ENCODE assay signal across 11 cellular contexts in the genomic region with DNA sequence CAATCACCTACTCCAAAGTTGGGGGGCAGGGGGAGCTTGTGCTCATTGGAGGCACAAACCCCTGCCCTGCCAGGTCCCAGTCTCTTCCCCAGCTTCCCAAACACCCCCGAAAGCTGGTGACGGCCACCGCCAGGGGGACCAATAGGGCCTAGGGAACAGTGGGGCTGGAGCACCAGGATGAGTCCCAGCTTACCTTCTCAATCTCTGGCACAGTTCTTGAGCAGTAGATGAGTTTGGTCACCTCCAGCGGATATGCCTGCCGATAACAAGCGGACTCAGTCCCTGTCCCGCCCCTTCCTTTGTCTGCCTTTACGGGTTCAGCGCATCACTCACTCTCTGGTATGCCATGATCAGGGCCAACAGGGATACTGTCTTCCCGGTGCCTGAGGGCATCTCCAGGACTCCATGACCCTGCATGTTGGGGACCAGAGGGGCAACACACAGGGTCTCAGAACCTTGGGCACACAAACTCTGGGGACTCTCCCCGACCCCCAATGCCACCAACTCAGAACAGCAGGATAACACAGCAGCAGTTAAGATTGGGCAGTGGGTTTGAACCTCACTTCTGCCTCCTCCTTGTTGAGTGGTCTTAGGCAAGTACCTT. TPM values are rescaled to one million over a fixed set of nuclear protein-coding genes. Genes with fewer than 3 reads are reported as not detected.
DNase-seq lines count a peak whose midpoint lies in the region; ATAC-seq and TF ChIP-seq lines count a peak whose summit lies in the region.
"Had no signal": no experiment of that assay in that cellular context is flagged by ENCODE, and none has a peak within 500 bp of the region (broad histone marks: within the 10 kb centered on the region; RNA-seq: fewer than 3 reads in every experiment).

No MANE protein-coding gene starts in this region.

- H3K56ac ChIP-seq in H9 (ENCODE audit: insufficient read length, low read depth, low read length): no peak overlapping the region

- no peak overlapping the region for H2BK120ac ChIP-seq in H9 (ENCODE audit: low read depth, low read length, poor library complexity, severe bottlenecking)

- no peak overlapping the region for H2AK5ac ChIP-seq in H9 (ENCODE audit: insufficient read length, low read length)

- H3K79me2 ChIP-seq in H9 (ENCODE audit: insufficient read depth, low read length): no peaks in the 10 kb centered on the region; the same call in 1 of the 2 replicates

- no peak for ATAC-seq in CD4-positive, alpha-beta T cell (ENCODE audit: poor library complexity)
- no peak for ATAC-seq in activated T-helper 17 cell treated with anti-CD3 and anti-CD28 coated beads, Interleukin-2, amount 50 U/mL, for 72 hours (replicated peaks)
- ATAC-seq in naive B cell (ENCODE audit: low read depth in 2 of 2): no peak
- ATAC-seq: left lung had no signal

- H2BK15ac ChIP-seq in H9 (ENCODE audit: low read depth, low read length): no peak overlapping the region

- H3K4me2 ChIP-seq in H9 (ENCODE audit: insufficient read depth, insufficient read length, low read length): peak overlapping the region; percentile 6

- H3K9me3 ChIP-seq in CD4-positive, alpha-beta T cell (ENCODE audit: control insufficient read depth, low read length): no peaks in the 10 kb centered on the region
- H3K9me3 ChIP-seq in H9 (ENCODE audit: control insufficient read depth, low read depth, low read length): no peaks in the 10 kb centered on the region
- H3K9me3 ChIP-seq: esophagus muscularis mucosa, left lung, right atrium auricular region had no signal

- CTCF ChIA-PET in CD4-positive, alpha-beta T cell (lab: Charles Lee): no interaction called here

- H3K14ac ChIP-seq in H9 (ENCODE audit: insufficient read depth, low read length): no peak overlapping the region; the same call in 1 of the 2 replicates

- H2BK20ac ChIP-seq in H9 (ENCODE audit: low read depth, low read length, poor library complexity, severe bottlenecking): no peak overlapping the region

- H3K4me3 Mint-ChIP-seq in CD4-positive, alpha-beta T cell: peak overlapping the region; percentile 78
- peak overlapping the region; percentile 60 to 79 for H3K4me3 Mint-ChIP-seq in H9
- H3K4me3 Mint-ChIP-seq in activated T-helper 17 cell treated with anti-CD3 and anti-CD28 coated beads, Interleukin-2, amount 50 U/mL, for 72 hours: peak overlapping the region; percentile 51
- peak overlapping the region in 7 of 8 donors; percentile 19 to 97 (median 53) for H3K4me3 Mint-ChIP-seq in naive B cell

- H3K36me3 Mint-ChIP-seq in CD4-positive, alpha-beta T cell (ENCODE audit: low read depth): no peaks in the 10 kb centered on the region
- H3K36me3 Mint-ChIP-seq in H9 (ENCODE audit: insufficient read depth in 1 of 3, low read depth in 3 of 3) (peaks cover 16 to 29% (median 28%) of the 10 kb centered on the region in 3 experiments; a peak in 6 of 7 replicates), naive B cell (no peaks in the 10 kb centered on the region)
- no peaks in the 10 kb centered on the region for H3K36me3 Mint-ChIP-seq in activated T-helper 17 cell treated with anti-CD3 and anti-CD28 coated beads, Interleukin-2, amount 50 U/mL, for 72 hours (ENCODE audit: low read depth)

- peaks cover 3% of the 10 kb centered on the region for H3K79me1 ChIP-seq in H9 (ENCODE audit: insufficient read depth, low read depth, low read length, poor library complexity, severe bottlenecking)

- H3K4ac ChIP-seq in H9 (ENCODE audit: low read depth, low read length): no peak overlapping the region

- H3K27ac ChIP-seq in CD4-positive, alpha-beta T cell (ENCODE audit: low read depth, low read length): no peak overlapping the region
- H3K27ac ChIP-seq in H9 (ENCODE audit: insufficient read length, low read depth, low read length): no peak overlapping the region
- H3K27ac ChIP-seq: left lung, right atrium auricular region had no signal

- H3T11ph ChIP-seq in H9 (ENCODE audit: low read length): no peak overlapping the region

- no peaks in the 10 kb centered on the region for H4K20me1 ChIP-seq in H9 (ENCODE audit: control insufficient read depth, insufficient read depth, insufficient read length)

- no peak overlapping the region for H3K9ac ChIP-seq in H9 (ENCODE audit: extremely low read depth, insufficient read length, low read length)

- POLR2A ChIA-PET in CD4-positive, alpha-beta T cell (lab: Charles Lee): no interaction called here

- H3K27me3 ChIP-seq in CD4-positive, alpha-beta T cell (ENCODE audit: control insufficient read depth, insufficient read depth, low read length): no peaks in the 10 kb centered on the region
- H3K27me3 ChIP-seq in H9 (ENCODE audit: insufficient read depth, low read length): no peaks in the 10 kb centered on the region
- H3K27me3 ChIP-seq: esophagus muscularis mucosa, left lung, right atrium auricular region had no signal

- intact Hi-C loops in CD4-positive, alpha-beta T cell (cut with DNase I, micrococcal nuclease): no loop called here

- no peaks in the 10 kb centered on the region for H3K9me3 Mint-ChIP-seq in CD4-positive, alpha-beta T cell
- H3K9me3 Mint-ChIP-seq in H9 (no peaks in the 10 kb centered on the region), naive B cell (peaks cover 0 to 1% (median 0%) of the 10 kb centered on the region in 7 donors)
- no peaks in the 10 kb centered on the region for H3K9me3 Mint-ChIP-seq in activated T-helper 17 cell treated with anti-CD3 and anti-CD28 coated beads, Interleukin-2, amount 50 U/mL, for 72 hours

- H3K4me1 ChIP-seq in H9 (ENCODE audit: insufficient read depth, low read length): peaks cover 4% of the 10 kb centered on the region; the same call in 1 of the 2 replicates

- no peak overlapping the region for H2BK12ac ChIP-seq in H9 (ENCODE audit: insufficient read length, low read depth, low read length)

- H3K27me3 Mint-ChIP-seq in CD4-positive, alpha-beta T cell: no peaks in the 10 kb centered on the region
- H3K27me3 Mint-ChIP-seq in H9 (ENCODE audit: low read depth): no peaks in the 10 kb centered on the region
- H3K27me3 Mint-ChIP-seq in activated T-helper 17 cell treated with anti-CD3 and anti-CD28 coated beads, Interleukin-2, amount 50 U/mL, for 72 hours: no peaks in the 10 kb centered on the region
- H3K27me3 Mint-ChIP-seq in naive B cell: no peaks in the 10 kb centered on the region

- H4K5ac ChIP-seq in H9 (ENCODE audit: insufficient read length, low read depth, low read length): no peak overlapping the region

- no peak overlapping the region for H2BK5ac ChIP-seq in H9 (ENCODE audit: insufficient read length, low read length)

- no peak overlapping the region for H4K8ac ChIP-seq in H9 (replicated peaks; ENCODE audit: insufficient read length, low read depth, low read length)

- H3K4me1 Mint-ChIP-seq in CD4-positive, alpha-beta T cell (ENCODE audit: low read depth): peaks cover 7% of the 10 kb centered on the region
- peaks cover 7 to 16% of the 10 kb centered on the region in 2 experiments for H3K4me1 Mint-ChIP-seq in H9
- peaks cover 4% of the 10 kb centered on the region for H3K4me1 Mint-ChIP-seq in activated T-helper 17 cell treated with anti-CD3 and anti-CD28 coated beads, Interleukin-2, amount 50 U/mL, for 72 hours
- H3K4me1 Mint-ChIP-seq in naive B cell: peaks cover 10 to 24% (median 12%) of the 10 kb centered on the region in 3 donors

- no peak overlapping the region for H3K23ac ChIP-seq in H9 (ENCODE audit: insufficient read length, low read depth, low read length)

- WGBS in H9 (ENCODE audit: extremely low coverage, insufficient read length, low lambda C conversion rate): no CpG with 5 or more reads among the region's 11 CpGs

- no peak overlapping the region for H3K18ac ChIP-seq in H9 (ENCODE audit: insufficient read length, low read depth, low read length)

- no peak overlapping the region for H3K27ac Mint-ChIP-seq in CD4-positive, alpha-beta T cell
- peak overlapping the region in 2 of 3 experiments; percentile 75 to 81; a peak in 4 of 7 replicates for H3K27ac Mint-ChIP-seq in H9
- no peak overlapping the region for H3K27ac Mint-ChIP-seq in activated T-helper 17 cell treated with anti-CD3 and anti-CD28 coated beads, Interleukin-2, amount 50 U/mL, for 72 hours
- no peak overlapping the region for H3K27ac Mint-ChIP-seq in naive B cell

- H3K23me2 ChIP-seq in H9 (ENCODE audit: insufficient read length, low read depth, low read length, poor library complexity, severe bottlenecking): no peaks in the 10 kb centered on the region

- no peak for DNase-seq in CD4-positive, alpha-beta T cell
- DNase-seq in H9: peak; percentile 57
- DNase-seq in naive B cell: no peak
- DNase-seq in NCI-H82 treated with DMSO at 0.1 percent for 48 hours (lab: John Stamatoyannopoulos, UW; ENCODE audit: unreplicated experiment): no peak
- no peak for DNase-seq in central memory CD4-positive, alpha-beta T cell
- no peak for DNase-seq in AG08395 (ENCODE audit: low spot score)
- DNase-seq: left lung, NCI-H526 had no signal

- H4K91ac ChIP-seq in H9 (ENCODE audit: insufficient read length, low read depth, low read length): no peak overlapping the region

- no peak overlapping the region for H2AFZ ChIP-seq in H9 (ENCODE audit: low read length)

- TF ChIP-seq CTCF in CD4-positive, alpha-beta T cell (IDR thresholded peaks at IDR 0.05): no peak
- peak; percentile 34; the same call in 2 of the 3 replicates for TF ChIP-seq CTCF in H9 (conservative IDR thresholded peaks at IDR 0.05)

RNA-seq across cellular contexts. Expression of gene ERCC2, which starts 1.5 kb away (rescaled TPM):
- 1 to 10 TPM; 8.7 to 9.6 TPM for total RNA-seq in CD4-positive, alpha-beta T cell
- total RNA-seq in H9 (2021): 94.4 and 98.7 TPM in 2 replicates
- total RNA-seq in activated T-helper 17 cell treated with anti-CD3 and anti-CD28 coated beads, Interleukin-2, amount 50 U/mL, for 72 hours: 10 to 100 TPM; 15.9 to 31.6 TPM
- polyA plus RNA-seq in naive B cell (ENCODE audit: low read depth in 6 of 6): 1 to 10 TPM; 4.7 to 8.0 (median 6.7) TPM

RNA-seq across cellular contexts. Expression of gene KLC3, which starts 28.3 kb away (rescaled TPM):
- not detected for total RNA-seq in CD4-positive, alpha-beta T cell
- total RNA-seq in H9 (2021): 3.8 and 4.8 TPM in 2 replicates
- under 1 TPM in 1 of 2 donors, not detected in 1; 0.24 TPM for total RNA-seq in activated T-helper 17 cell treated with anti-CD3 and anti-CD28 coated beads, Interleukin-2, amount 50 U/mL, for 72 hours
- not detected for polyA plus RNA-seq in naive B cell (ENCODE audit: low read depth in 6 of 6)
- total RNA-seq: esophagus muscularis mucosa had no signal

RNA-seq across cellular contexts. Expression of gene PPP1R13L, which starts 36.0 kb away (rescaled TPM):
- 1 to 10 TPM; 1.5 to 3.7 TPM for total RNA-seq in CD4-positive, alpha-beta T cell
- 40.4 and 42.6 TPM in 2 replicates for total RNA-seq in H9 (2021)
- total RNA-seq in activated T-helper 17 cell treated with anti-CD3 and anti-CD28 coated beads, Interleukin-2, amount 50 U/mL, for 72 hours: 10 to 100 TPM; 21.0 to 66.8 TPM
- 1 to 10 TPM in 4 of 6 donors, under 1 TPM in 1, not detected in 1; 0.29 to 4.3 (median 2.5) TPM for polyA plus RNA-seq in naive B cell (ENCODE audit: low read depth in 6 of 6)

RNA-seq across cellular contexts. Expression of gene POLR1G, which starts 37.6 kb away (rescaled TPM):
- under 1 TPM; 0.16 to 0.28 TPM for total RNA-seq in CD4-positive, alpha-beta T cell
- total RNA-seq in H9 (2021): 43.4 and 48.7 TPM in 2 replicates
- total RNA-seq in activated T-helper 17 cell treated with anti-CD3 and anti-CD28 coated beads, Interleukin-2, amount 50 U/mL, for 72 hours: 10 to 100 TPM; 11.2 to 23.6 TPM
- 1 to 10 TPM in 5 of 6 donors, under 1 TPM in 1; 0.49 to 8.5 (median 3.0) TPM for polyA plus RNA-seq in naive B cell (ENCODE audit: low read depth in 6 of 6)

RNA-seq across cellular contexts. Expression of gene CKM, which starts 46.2 kb away (rescaled TPM):
- total RNA-seq in CD4-positive, alpha-beta T cell: not detected
- total RNA-seq in H9 (2021): 0.13 TPM in 1 of 2 replicates, not detected in the other
- total RNA-seq in activated T-helper 17 cell treated with anti-CD3 and anti-CD28 coated beads, Interleukin-2, amount 50 U/mL, for 72 hours: not detected
- polyA plus RNA-seq in naive B cell (ENCODE audit: low read depth in 6 of 6): not detected

Comparison
In these comparisons a context has a peak if more than half of its experiments do, and no peak if none do; other contexts are left out.
1. H3K27ac Mint-ChIP-seq: peak in H9 (2 of 3); none in CD4-positive, alpha-beta T cell (single experiment), activated T-helper 17 cell treated with anti-CD3 and anti-CD28 coated beads, Interleukin-2, amount 50 U/mL, for 72 hours (single experiment) and naive B cell (0 of 6).
2. Peak in every context shown above with its lines, with median percentiles within 50 percentile points of each other: H3K4me3 Mint-ChIP-seq.